In genomic region chr2:238040918-238041317, GRCh38 we compare ENCODE assay signal across 1 cellular context.
TF ChIP-seq lines count a peak whose summit lies in the region.

No MANE protein-coding gene starts in this region.

TF ChIP-seq in HepG2, 621 proteins besides CTCF, POLR2A, EP300 and RAD21:
- TF ChIP-seq ZNF530 (CRISPR knock-in tag; IDR thresholded peaks at IDR 0.05; ENCODE audit: low read depth): no peak
- TF ChIP-seq KAT2B (IDR thresholded peaks at IDR 0.05; ENCODE audit: borderline replicate concordance, low read depth, low read length): no peak
- no peak for TF ChIP-seq MBD4 (IDR thresholded peaks at IDR 0.05; ENCODE audit: borderline replicate concordance, low read length)
- no peak for TF ChIP-seq ATAD3A (CRISPR knock-in tag; IDR thresholded peaks at IDR 0.05)
- TF ChIP-seq SIX1 (CRISPR knock-in tag; IDR thresholded peaks at IDR 0.05; ENCODE audit: borderline replicate concordance): no peak
- no peak for TF ChIP-seq ZNF800 (CRISPR knock-in tag; IDR thresholded peaks at IDR 0.05)
- no peak for TF ChIP-seq EED (CRISPR knock-in tag; IDR thresholded peaks at IDR 0.05)
- TF ChIP-seq ZSCAN9 (CRISPR knock-in tag; IDR thresholded peaks at IDR 0.05; ENCODE audit: borderline replicate concordance): no peak
- TF ChIP-seq ZFP82 (CRISPR knock-in tag; IDR thresholded peaks at IDR 0.05; ENCODE audit: borderline replicate concordance): no peak
- TF ChIP-seq ZNF567 (CRISPR knock-in tag; IDR thresholded peaks at IDR 0.05; ENCODE audit: borderline replicate concordance): no peak
- TF ChIP-seq FOXK1 (CRISPR knock-in tag; IDR thresholded peaks at IDR 0.05; ENCODE audit: borderline replicate concordance, low read depth): no peak
- no peak for TF ChIP-seq TP53 (CRISPR knock-in tag; conservative IDR thresholded peaks at IDR 0.05)
- no peak for TF ChIP-seq ZNF703 (CRISPR knock-in tag; IDR thresholded peaks at IDR 0.05; ENCODE audit: borderline replicate concordance)
- no peak for TF ChIP-seq BRF2 (CRISPR knock-in tag; IDR thresholded peaks at IDR 0.05)
- no peak for TF ChIP-seq ARID5B (CRISPR knock-in tag; IDR thresholded peaks at IDR 0.05)
- no peak for TF ChIP-seq ZNF543 (CRISPR knock-in tag; IDR thresholded peaks at IDR 0.05)
